Comparison of ENCODE assay signal across 10 cellular contexts in genomic region chr4:38967260-38968095, GRCh38.
DNase-seq lines count a peak whose midpoint lies in the region; ATAC-seq and TF ChIP-seq lines count a peak whose summit lies in the region.
"Had no signal": no experiment of that assay in that cellular context is flagged by ENCODE, and none has a peak within 500 bp of the region (broad histone marks: within the 10 kb centered on the region; RNA-seq: fewer than 3 reads in every experiment).

No MANE protein-coding gene starts in this region.

- in situ Hi-C loops in ACHN (cut with HindIII; ENCODE audit: low pct_ligation_motif_present, low pct_unique_long_range_greater_than_20kb, low sequenced_read_pairs): no loop called here

- TF ChIP-seq CTCF in HFF-Myc (IDR thresholded peaks at IDR 0.05; ENCODE audit: low read depth, low read length, missing control alignments) (no peak), liver (IDR thresholded peaks at IDR 0.05; ENCODE audit: low read depth, low read length, missing input control) (no peak), colonic mucosa (IDR thresholded peaks at IDR 0.05) (no peak)

- peak; percentile 7 to 17 for TF ChIP-seq RAD21 in liver (IDR thresholded peaks at IDR 0.05)

- H3K4me1 ChIP-seq in liver (ENCODE audit: control insufficient read depth in 4 of 4, insufficient read depth in 4 of 4, low read length in 3 of 4): peaks cover 4 to 14% (median 6%) of the 10 kb centered on the region in 4 donors
- H3K4me1 ChIP-seq in colonic mucosa: no peaks in the 10 kb centered on the region

- H3K9ac ChIP-seq in liver (ENCODE audit: low read depth in 1 of 2, low read length in 2 of 2) (no peak overlapping the region), colonic mucosa (ENCODE audit: low read depth in 2 of 2, low read length in 2 of 2) (no peak overlapping the region)

- 94% methylated on average over 7 of the region's 7 CpGs for WGBS in liver

- H3K9me3 ChIP-seq in liver (ENCODE audit: control insufficient read depth in 4 of 4, low read length in 3 of 4) (no peaks in the 10 kb centered on the region), colonic mucosa (no peaks in the 10 kb centered on the region)

- H3K27me3 ChIP-seq in liver (ENCODE audit: control insufficient read depth in 4 of 4, insufficient read depth in 4 of 4, low read length in 3 of 4) (no peaks in the 10 kb centered on the region), colonic mucosa (no peaks in the 10 kb centered on the region)

- peak; percentile 62 for DNase-seq in ACHN
- DNase-seq in HFF-Myc (ENCODE audit: extremely low read depth, low read depth): peak; percentile 63
- peak; percentile 81 for DNase-seq in astrocyte of the hippocampus (ENCODE audit: low read depth, low spot score)
- DNase-seq in colonic mucosa: no peak
- no peak for DNase-seq in NCI-H1048 (lab: John Stamatoyannopoulos, UW)
- DNase-seq: activated effector memory CD4-positive, alpha-beta T cell treated with Interleukin-2 at 50 U/mL for 16 hours; stimulated activated naive B cell treated with anti-CD40 and anti-IgM and Interleukin-4, amounts not matched to agents 10 μg/mL and 1 μg/mL and 100 μg/mL, for 72 hours had no signal

- H3K27ac ChIP-seq in liver (ENCODE audit: low read depth in 1 of 2, low read length in 2 of 2) (peak overlapping the region; percentile 8 to 41), colonic mucosa (no peak overlapping the region)

- H3K4me3 ChIP-seq in HFF-Myc (replicated peaks; ENCODE audit: low read depth, low read length): no peak overlapping the region
- H3K4me3 ChIP-seq in liver (ENCODE audit: low read depth in 1 of 3, low read length in 3 of 3): no peak overlapping the region
- H3K4me3 ChIP-seq in colonic mucosa: no peak overlapping the region

- ATAC-seq in GM18520 (IDR thresholded peaks at IDR 0.05; ENCODE audit: unreplicated experiment) (no peak), GM18519 (IDR thresholded peaks at IDR 0.05; ENCODE audit: low FRiP score, unreplicated experiment) (no peak)
- ATAC-seq: stimulated activated naive B cell treated with anti-CD40 and anti-IgM and Interleukin-4, amounts not matched to agents 10 μg/mL and 1 μg/mL and 100 μg/mL, for 72 hours had no signal

- no peaks in the 10 kb centered on the region for H3K36me3 ChIP-seq in liver (ENCODE audit: control insufficient read depth in 4 of 4, insufficient read depth in 3 of 4, low read depth in 1 of 4, low read length in 3 of 4)
- no peaks in the 10 kb centered on the region for H3K36me3 ChIP-seq in colonic mucosa

- intact Hi-C loops in colonic mucosa (cut with DNase I): no loop called here

TF ChIP-seq in liver, 16 proteins besides CTCF, POLR2A, EP300 and RAD21:
- TF ChIP-seq SP1 (IDR thresholded peaks at IDR 0.05) (peak; percentile 55), GABPA (IDR thresholded peaks at IDR 0.05 in 1 of 2, conservative IDR thresholded peaks at IDR 0.05 in 1 of 2) (no peak), JUND (IDR thresholded peaks at IDR 0.05) (peak; percentile 93 to 97), ZBTB33 (IDR thresholded peaks at IDR 0.05) (peak; percentile 39), REST (IDR thresholded peaks at IDR 0.05) (no peak), EGR1 (IDR thresholded peaks at IDR 0.05; ENCODE audit: low read depth in 2 of 2) (peak in 1 of 2 donors; percentile 90), TAF1 (conservative IDR thresholded peaks at IDR 0.05) (no peak), YY1 (IDR thresholded peaks at IDR 0.05) (peak; percentile 93), NR2F2 (IDR thresholded peaks at IDR 0.05) (no peak), ATF3 (IDR thresholded peaks at IDR 0.05) (peak; percentile 91), HNF4A (conservative IDR thresholded peaks at IDR 0.05) (peak in 1 of 2 donors; percentile 58), HNF4G (IDR thresholded peaks at IDR 0.05) (no peak), FOXA1 (IDR thresholded peaks at IDR 0.05) (no peak), RXRA (IDR thresholded peaks at IDR 0.05) (peak; percentile 24 to 52), FOXA2 (IDR thresholded peaks at IDR 0.05) (no peak)
- TF ChIP-seq, protein P1, sequence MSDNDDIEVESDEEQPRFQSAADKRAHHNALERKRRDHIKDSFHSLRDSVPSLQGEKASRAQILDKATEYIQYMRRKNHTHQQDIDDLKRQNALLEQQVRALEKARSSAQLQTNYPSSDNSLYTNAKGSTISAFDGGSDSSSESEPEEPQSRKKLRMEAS (IDR thresholded peaks at IDR 0.05): peak; percentile 21

Comparison
In these comparisons a context has a peak if more than half of its experiments do, and no peak if none do; other contexts are left out.
1. DNase-seq: peak in ACHN (single experiment), HFF-Myc (single experiment) and astrocyte of the hippocampus (single experiment); none in colonic mucosa (single experiment) and NCI-H1048 (single experiment).